ENCODE assay signal across 15 cellular contexts in the genomic region with DNA sequence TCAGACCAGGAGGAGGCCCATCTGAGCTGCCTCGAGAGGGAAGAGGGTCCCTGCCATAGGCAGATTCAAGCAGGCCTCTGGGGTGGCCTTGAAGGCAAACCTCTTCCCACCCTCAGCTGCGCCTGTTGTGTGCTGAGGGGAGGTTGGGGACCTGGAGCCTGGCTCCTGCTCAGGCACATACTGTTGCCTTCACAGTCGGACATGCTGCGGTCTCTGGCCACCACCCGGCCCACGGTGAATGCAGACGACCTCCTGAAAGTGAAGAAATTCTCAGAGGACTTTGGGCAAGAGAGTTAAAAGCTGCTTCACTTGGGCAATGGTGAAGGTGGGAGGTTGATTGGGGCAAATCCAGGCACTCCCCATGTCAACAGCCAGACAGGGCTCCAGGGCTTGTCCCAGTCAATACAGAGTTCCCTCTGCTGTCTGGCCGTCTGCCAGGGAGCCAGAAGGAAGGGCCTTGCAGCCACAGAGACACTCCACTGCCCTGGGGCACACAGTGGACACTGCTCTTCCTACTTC. TPM values are rescaled to one million over a fixed set of nuclear protein-coding genes. Genes with fewer than 3 reads are reported as not detected.
DNase-seq lines count a peak whose midpoint lies in the region; ATAC-seq and TF ChIP-seq lines count a peak whose summit lies in the region.
"Had no signal": no experiment of that assay in that cellular context is flagged by ENCODE, and none has a peak within 500 bp of the region (broad histone marks: within the 10 kb centered on the region; RNA-seq: fewer than 3 reads in every experiment).

No MANE protein-coding gene starts in this region.

- WGBS in psoas muscle, 3 donors = 62 to 70% (median 65%) methylated on average over 8 of the region's 8 CpGs

- peak; percentile 52 for DNase-seq in CD1c-positive myeloid dendritic cell (ENCODE audit: extremely low spot score)
- peak; percentile 10 for DNase-seq in MV-4-11 (lab: John Stamatoyannopoulos, UW)
- DNase-seq in left ventricle myocardium inferior = peak; percentile 62
- DNase-seq in psoas muscle = peak; percentile 70 to 83
- no peak for DNase-seq in PC-9
- DNase-seq in H4 (ENCODE audit: low spot score) = no peak
- DNase-seq in activated CD8-positive, alpha-beta memory T cell treated with anti-CD3 and anti-CD28 coated beads for 24 hours = no peak
- DNase-seq: activated naive CD4-positive, alpha-beta T cell treated with Interleukin-2 at 50 U/mL for 16 hours; DMS79 treated with DMSO at 0.1 percent for 48 hours; glutamatergic neuron; IMR-90; NCI-H226; SIG-M5 had no signal

- BruUV-seq in PC-9 (replicated peaks; lab: Mats Ljungman, UMichigan) = no TSS peak

- H4K20me1 ChIP-seq in PC-9 (ENCODE audit: insufficient read depth) = peaks cover 70% of the 10 kb centered on the region

- no peak overlapping the region for H3K4me3 ChIP-seq in left ventricle myocardium inferior
- no peak overlapping the region for H3K4me3 ChIP-seq in psoas muscle
- no peak overlapping the region for H3K4me3 ChIP-seq in PC-9

- POLR2A ChIA-PET in PC-9 (lab: Charles Lee; ENCODE audit: unreplicated experiment) = interaction anchor here (0.5 kb wide), 1 partner anchor 1177 kb away, joined by 3 read pairs; no protein-coding TSS in a partner anchor

- ATAC-seq in psoas muscle (peak; percentile 17 to 45 (median 39)), GM19467 (IDR thresholded peaks at IDR 0.05; ENCODE audit: unreplicated experiment) (no peak)

- H3K9me3 ChIP-seq in left ventricle myocardium inferior (replicated peaks) (no peaks in the 10 kb centered on the region), psoas muscle (no peaks in the 10 kb centered on the region), PC-9 (ENCODE audit: insufficient read depth, low read depth) (no peaks in the 10 kb centered on the region)

- H2AFZ ChIP-seq in PC-9 = no peak overlapping the region

- H3K27me3 ChIP-seq in left ventricle myocardium inferior (ENCODE audit: low read depth) (no peaks in the 10 kb centered on the region), psoas muscle (ENCODE audit: insufficient read depth in 3 of 3, low read length in 2 of 3) (no peaks in the 10 kb centered on the region), PC-9 (ENCODE audit: insufficient read depth, low read depth) (no peaks in the 10 kb centered on the region)

- no peak for TF ChIP-seq CTCF in left ventricle myocardium inferior (IDR thresholded peaks at IDR 0.05; ENCODE audit: borderline replicate concordance)
- TF ChIP-seq CTCF in psoas muscle (IDR thresholded peaks at IDR 0.05) = no peak
- no peak for TF ChIP-seq CTCF in PC-9 (conservative IDR thresholded peaks at IDR 0.05)

- H3K36me3 ChIP-seq in left ventricle myocardium inferior (peaks cover 87% of the 10 kb centered on the region), psoas muscle (ENCODE audit: insufficient read depth in 1 of 2, low read depth in 1 of 2) (peaks cover 4 to 92% of the 10 kb centered on the region in 2 donors), PC-9 (ENCODE audit: low read depth) (peaks cover 22% of the 10 kb centered on the region)

- H3K27ac ChIP-seq in left ventricle myocardium inferior (replicated peaks) (no peak overlapping the region), psoas muscle (peak overlapping the region; percentile 98), PC-9 (no peak overlapping the region)

- intact Hi-C loops in left ventricle myocardium inferior (cut with micrococcal nuclease) = no loop called here
- intact Hi-C loops in psoas muscle (cut with DNase I) = no loop called here
- intact Hi-C loops in PC-9 (cut with micrococcal nuclease; ENCODE audit: unreplicated experiment) = no loop called here

- CTCF ChIA-PET in PC-9 (lab: Charles Lee) = no interaction called here

- no peaks in the 10 kb centered on the region for H3K9me2 ChIP-seq in PC-9 (ENCODE audit: insufficient read depth)

- peaks cover 66% of the 10 kb centered on the region for H3K79me2 ChIP-seq in PC-9 (ENCODE audit: low read depth)

- no peak overlapping the region for H3K4me2 ChIP-seq in PC-9

- peaks cover 48% of the 10 kb centered on the region for H3K4me1 ChIP-seq in left ventricle myocardium inferior
- peaks cover 60% of the 10 kb centered on the region for H3K4me1 ChIP-seq in psoas muscle
- H3K4me1 ChIP-seq in PC-9 (replicated peaks; ENCODE audit: insufficient read depth) = peaks cover 31% of the 10 kb centered on the region

- peaks cover 26% of the 10 kb centered on the region; the same call in 1 of the 2 replicates for H3F3A ChIP-seq in PC-9 (ENCODE audit: insufficient read depth, low read depth)

RNA-seq across cellular contexts. Expression of gene PDF, which starts 6.3 kb away (rescaled TPM):
- total RNA-seq in left ventricle myocardium inferior (6.0 TPM), psoas muscle (10 to 100 TPM in 2 of 4 donors, 1 to 10 TPM in 2; 8.7 to 16.4 (median 11.0) TPM), PC-9 (2021) (16.7 and 20.3 TPM in 2 replicates)
- polyA plus RNA-seq in psoas muscle = 10 to 100 TPM in 1 of 3 donors, 1 to 10 TPM in 2; 6.8 to 19.8 (median 7.8) TPM
- 36.9 and 38.5 TPM in 2 replicates for total RNA-seq in H4 (2014; rRNA removed; shearing (Covaris generic))

RNA-seq across cellular contexts. Expression of gene VPS4A, which starts 12.9 kb away (rescaled TPM):
- total RNA-seq in left ventricle myocardium inferior (27.4 TPM), psoas muscle (10 to 100 TPM; 46.2 to 60.6 (median 55.5) TPM), PC-9 (2021) (25.4 and 26.7 TPM in 2 replicates)
- polyA plus RNA-seq in psoas muscle = 10 to 100 TPM; 38.1 to 76.2 (median 56.5) TPM
- 20.9 and 23.2 TPM in 2 replicates for total RNA-seq in H4 (2014; rRNA removed; shearing (Covaris generic))

RNA-seq across cellular contexts. Expression of gene COG8, which starts 15.3 kb away (rescaled TPM):
- total RNA-seq in left ventricle myocardium inferior (24.1 TPM), psoas muscle (10 to 100 TPM; 28.3 to 36.5 (median 35.4) TPM), PC-9 (2021) (39.9 and 41.9 TPM in 2 replicates)
- polyA plus RNA-seq in psoas muscle = 10 to 100 TPM; 16.7 to 25.3 (median 22.6) TPM
- total RNA-seq in H4 (2014; rRNA removed; shearing (Covaris generic)) = 28.8 and 30.8 TPM in 2 replicates

RNA-seq across cellular contexts. Expression of gene NIP7, which starts 15.5 kb away (rescaled TPM):
- total RNA-seq in left ventricle myocardium inferior = 8.2 TPM
- total RNA-seq in psoas muscle = 10 to 100 TPM; 12.8 to 24.8 (median 16.6) TPM
- 10 to 100 TPM in 2 of 3 donors, 1 to 10 TPM in 1; 9.2 to 21.1 (median 15.6) TPM for polyA plus RNA-seq in psoas muscle
- total RNA-seq in PC-9 (2021) = 23.6 and 29.5 TPM in 2 replicates
- total RNA-seq in H4 (2014; rRNA removed; shearing (Covaris generic)) = 28.9 and 44.9 TPM in 2 replicates

RNA-seq across cellular contexts. Expression of gene TMED6, which starts 27.5 kb away (rescaled TPM):
- total RNA-seq in left ventricle myocardium inferior = not detected
- under 1 TPM in 2 of 4 donors, not detected in 2; 0.26 to 0.34 TPM for total RNA-seq in psoas muscle
- under 1 TPM in 2 of 3 donors, not detected in 1; 0.09 to 0.13 TPM for polyA plus RNA-seq in psoas muscle
- 0.59 TPM in 1 of 2 replicates, not detected in the other for total RNA-seq in PC-9 (2021)
- total RNA-seq in H4 (2014; rRNA removed; shearing (Covaris generic)) = not detected in 2 replicates
- total RNA-seq: dermis microvascular lymphatic vessel endothelial cell, IMR-90 had no signal

Comparison
In these comparisons a context has a peak if more than half of its experiments do, and no peak if none do; other contexts are left out.
1. DNase-seq: peak in CD1c-positive myeloid dendritic cell (single experiment), MV-4-11 (single experiment), left ventricle myocardium inferior (single experiment) and psoas muscle (2 of 2); none in PC-9 (0 of 2), H4 (single experiment) and activated CD8-positive, alpha-beta memory T cell treated with anti-CD3 and anti-CD28 coated beads for 24 hours (single experiment).